In the genomic region with DNA sequence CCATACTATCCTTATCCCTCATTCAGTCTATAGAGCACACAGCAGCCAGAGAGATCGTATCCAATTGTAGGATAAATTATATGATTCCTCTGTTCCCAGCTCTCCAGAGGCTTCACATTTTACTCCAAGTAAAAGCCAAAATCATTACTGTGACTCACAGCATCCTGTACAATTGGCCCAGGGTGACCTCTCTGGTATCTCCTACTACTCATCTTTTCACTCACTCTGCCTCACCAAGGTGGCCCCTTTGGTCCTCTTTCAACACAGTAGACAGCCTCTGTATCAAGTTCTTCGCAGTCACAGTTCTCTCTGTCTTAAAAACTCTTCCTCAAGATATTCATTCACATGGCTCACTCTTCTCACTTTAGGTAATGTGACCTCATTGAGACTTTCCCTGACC, we compare ENCODE assay signal across 32 cellular contexts.
"Had no signal": no experiment of that assay in that cellular context is flagged by ENCODE, and none has a peak within 500 bp of the region (broad histone marks: within the 10 kb centered on the region; RNA-seq: fewer than 3 reads in every experiment).

No MANE protein-coding gene starts in this region.

- H3K4me1 Mint-ChIP-seq: activated CD4-positive, alpha-beta T cell treated with anti-CD3 and anti-CD28 coated beads, Interleukin-2, amount 10 ng/mL, durations not matched to agents 24 days and 14 days; activated naive CD4-positive, alpha-beta T cell treated with anti-CD3 and anti-CD28 coated beads, Interleukin-2, amount 50 U/mL, for 24 hours; activated naive CD8-positive, alpha-beta T cell treated with anti-CD3 and anti-CD28 coated beads, Interleukin-2, amount 50 U/mL, for 24 hours; mesothelial cell of epicardium; naive B cell; nephron progenitor cell had no signal

- H3K4me1 ChIP-seq: gastrocnemius medialis, uterus had no signal

- H3K9me3 Mint-ChIP-seq: activated CD4-positive, alpha-beta T cell treated with anti-CD3 and anti-CD28 coated beads, Interleukin-2, amount 10 ng/mL, durations not matched to agents 24 days and 14 days; activated naive CD4-positive, alpha-beta T cell treated with anti-CD3 and anti-CD28 coated beads, Interleukin-2, amount 50 U/mL, for 24 hours; activated naive CD8-positive, alpha-beta T cell treated with anti-CD3 and anti-CD28 coated beads, Interleukin-2, amount 50 U/mL, for 24 hours; activated T-helper 1 cell treated with anti-CD3 and anti-CD28 coated beads, Interleukin-12 subunit alpha, Interleukin-12 subunit beta, Interleukin-2, Interleukin-4 antibody, amounts not matched to agents 30 ng/mL and 10 ng/mL and 1 ng/mL, durations not matched to agents 14 hours and 24 hours and 36 hours had no signal

- H3K4me3 Mint-ChIP-seq: activated CD4-positive, alpha-beta memory T cell treated with anti-CD3 and anti-CD28 coated beads for 36 hours; activated CD4-positive, alpha-beta T cell treated with anti-CD3 and anti-CD28 coated beads, Interleukin-2, amount 10 ng/mL, durations not matched to agents 24 days and 14 days; activated naive CD4-positive, alpha-beta T cell treated with anti-CD3 and anti-CD28 coated beads, Interleukin-2, amount 50 U/mL, for 24 hours; activated naive CD8-positive, alpha-beta T cell treated with anti-CD3 and anti-CD28 coated beads, Interleukin-2, amount 50 U/mL, for 24 hours; activated T-helper 1 cell treated with anti-CD3 and anti-CD28 coated beads, Interleukin-12 subunit alpha, Interleukin-12 subunit beta, Interleukin-2, Interleukin-4 antibody, amounts not matched to agents 30 ng/mL and 10 ng/mL and 1 ng/mL, durations not matched to agents 14 hours and 24 hours and 36 hours; mesothelial cell of epicardium; naive B cell; nephron progenitor cell; stimulated activated naive CD8-positive, alpha-beta T cell treated with anti-CD3 and anti-CD28 coated beads, Interleukin-15, Interleukin-2, amounts not matched to agents 100 ng/mL and 50 ng/mL, for 24 hours; type B pancreatic cell had no signal

- H3K4me3 ChIP-seq: esophagus squamous epithelium, gastrocnemius medialis, ovary, skin epidermis, thoracic aorta, uterus had no signal

- H3K27me3 Mint-ChIP-seq: activated CD4-positive, alpha-beta T cell treated with anti-CD3 and anti-CD28 coated beads, Interleukin-2, amount 10 ng/mL, durations not matched to agents 24 days and 14 days; activated naive CD8-positive, alpha-beta T cell treated with anti-CD3 and anti-CD28 coated beads, Interleukin-2, amount 50 U/mL, for 24 hours; progenitor cell of endocrine pancreas; type B pancreatic cell had no signal

- H3K27ac ChIP-seq: epithelial cell of prostate, esophagus squamous epithelium, gastrocnemius medialis, ovary, skin epidermis, thoracic aorta, uterus, VCaP had no signal

- H3K27ac Mint-ChIP-seq: activated CD4-positive, alpha-beta memory T cell treated with anti-CD3 and anti-CD28 coated beads for 36 hours; activated CD4-positive, alpha-beta T cell treated with anti-CD3 and anti-CD28 coated beads, Interleukin-2, amount 10 ng/mL, durations not matched to agents 24 days and 14 days; activated naive CD4-positive, alpha-beta T cell treated with anti-CD3 and anti-CD28 coated beads, Interleukin-2, amount 50 U/mL, for 24 hours; activated naive CD8-positive, alpha-beta T cell treated with anti-CD3 and anti-CD28 coated beads, Interleukin-2, amount 50 U/mL, for 24 hours; activated T-helper 1 cell treated with anti-CD3 and anti-CD28 coated beads, Interleukin-12 subunit alpha, Interleukin-12 subunit beta, Interleukin-2, Interleukin-4 antibody, amounts not matched to agents 30 ng/mL and 10 ng/mL and 1 ng/mL, durations not matched to agents 14 hours and 24 hours and 36 hours; mesothelial cell of epicardium; naive B cell; nephron progenitor cell; progenitor cell of endocrine pancreas; stimulated activated naive CD8-positive, alpha-beta T cell treated with anti-CD3 and anti-CD28 coated beads, Interleukin-15, Interleukin-2, amounts not matched to agents 100 ng/mL and 50 ng/mL, for 24 hours; type B pancreatic cell had no signal

- ATAC-seq: activated naive CD8-positive, alpha-beta T cell treated with anti-CD3 and anti-CD28 coated beads, Interleukin-2, amount 50 U/mL, for 24 hours; gastrocnemius medialis; left cardiac atrium; left ventricle myocardium superior; sciatic nerve had no signal

- H3K36me3 ChIP-seq: esophagus squamous epithelium, gastrocnemius medialis, ovary, thoracic aorta, uterus had no signal

- H3K9me3 ChIP-seq: esophagus squamous epithelium, gastrocnemius medialis, ovary, thoracic aorta, uterus had no signal

- DNase-seq: activated CD4-positive, alpha-beta memory T cell treated with anti-CD3 and anti-CD28 coated beads for 36 hours; activated CD4-positive, alpha-beta T cell treated with anti-CD3 and anti-CD28 coated beads, Interleukin-2, amount 10 ng/mL, durations not matched to agents 24 days and 14 days; activated CD8-positive, alpha-beta memory T cell treated with anti-CD3 and anti-CD28 coated beads, Interleukin-2, amount 50 U/mL, for 4 hours; activated gamma-delta T cell; activated naive CD8-positive, alpha-beta T cell treated with anti-CD3 and anti-CD28 coated beads, Interleukin-2, amount 50 U/mL, for 24 hours; activated T-cell treated with anti-CD3 and anti-CD28 coated beads, Interleukin-2, amount 50 U/mL, for 1 hour; anterior cingulate cortex; dermis blood vessel endothelial cell; effector CD4-positive, alpha-beta T cell; esophagus squamous epithelium; gastrocnemius medialis; glutamatergic neuron; islet precursor cell; left cardiac atrium; left ventricle myocardium superior; naive B cell; nephron progenitor cell; ovary; stimulated activated CD4-positive, alpha-beta T cell treated with anti-CD3 and anti-CD28 coated beads, Interleukin-12 subunit alpha, Interleukin-12 subunit beta, amount 100 ng/mL, for 4 hours; stimulated activated CD4-positive, alpha-beta T cell treated with anti-CD3 and anti-CD28 coated beads, Interleukin-4, amount 100 ng/mL, for 1 hour; uterus had no signal

- H3K27me3 ChIP-seq: esophagus squamous epithelium, gastrocnemius medialis, ovary, uterus had no signal

- H3K36me3 Mint-ChIP-seq: activated CD4-positive, alpha-beta memory T cell treated with anti-CD3 and anti-CD28 coated beads for 36 hours; activated naive CD4-positive, alpha-beta T cell treated with anti-CD3 and anti-CD28 coated beads, Interleukin-2, amount 50 U/mL, for 24 hours; naive B cell; type B pancreatic cell had no signal
